11 cellular contexts compared by ENCODE assay signal in the genomic region with DNA sequence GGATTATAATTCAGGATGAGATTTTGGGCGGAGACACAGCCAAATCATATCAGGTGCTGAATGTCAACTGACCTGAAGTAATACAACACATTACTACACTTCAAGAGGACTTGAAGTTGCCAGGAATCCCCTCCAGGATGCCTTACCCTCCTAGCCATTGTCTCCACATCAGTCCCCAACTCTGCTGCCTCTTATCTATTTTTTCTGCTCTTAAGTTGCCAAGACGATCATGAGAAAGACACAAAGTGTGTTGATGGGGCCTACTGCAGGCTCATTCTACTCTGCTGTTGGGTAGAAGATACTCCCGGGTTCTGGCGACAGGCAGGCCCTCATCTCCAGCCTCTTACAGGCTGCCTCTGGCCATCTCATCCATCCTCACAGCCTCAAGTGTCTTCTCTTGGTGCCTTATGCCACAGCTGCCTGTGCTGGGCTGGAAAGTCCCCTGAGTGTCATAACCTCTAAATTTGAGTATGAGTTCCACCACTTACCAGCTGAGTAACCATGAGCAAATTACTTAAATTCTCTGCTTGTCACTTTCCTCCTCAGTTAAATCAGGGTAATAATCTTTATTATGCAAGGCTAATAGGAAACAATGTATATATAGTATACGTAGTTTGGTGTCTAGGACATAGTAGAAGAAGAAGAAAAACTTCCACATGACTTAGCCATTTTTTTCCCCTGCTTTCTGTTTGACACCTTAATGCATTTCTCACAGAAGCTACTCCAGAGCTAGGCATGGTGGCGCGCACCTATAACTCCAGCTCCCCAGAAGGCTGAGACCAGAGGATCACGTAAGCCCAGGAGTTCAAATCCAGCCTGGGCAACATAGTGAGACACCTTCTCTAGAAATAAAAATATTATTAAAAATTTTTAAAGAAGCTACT.
DNase-seq lines count a peak whose midpoint lies in the region; ATAC-seq and TF ChIP-seq lines count a peak whose summit lies in the region.
"Had no signal": no experiment of that assay in that cellular context is flagged by ENCODE, and none has a peak within 500 bp of the region (broad histone marks: within the 10 kb centered on the region; RNA-seq: fewer than 3 reads in every experiment).

No MANE protein-coding gene starts in this region.

- no peak for TF ChIP-seq EP300 in sigmoid colon (IDR thresholded peaks at IDR 0.05)

- 79 to 81% methylated on average over 8 of the region's 8 CpGs for WGBS in sigmoid colon, 2 donors

- no peaks in the 10 kb centered on the region for H3K36me3 ChIP-seq in MM.1S (replicated peaks; ENCODE audit: insufficient read depth, low read length)
- H3K36me3 ChIP-seq in sigmoid colon: no peaks in the 10 kb centered on the region

- H3K9me3 ChIP-seq in MM.1S (replicated peaks; ENCODE audit: insufficient read depth, low read length): no peaks in the 10 kb centered on the region
- H3K9me3 ChIP-seq in sigmoid colon: no peaks in the 10 kb centered on the region

- intact Hi-C loops in sigmoid colon (cut with DNase I): no loop called here

- no peaks in the 10 kb centered on the region for H4K20me1 ChIP-seq in MM.1S (ENCODE audit: insufficient read depth, low read length)

- H3K4me3 Mint-ChIP-seq in mesothelial cell of epicardium: no peak overlapping the region
- H3K4me3 Mint-ChIP-seq: nephron progenitor cell had no signal

- ATAC-seq in HG02642 (IDR thresholded peaks at IDR 0.05; ENCODE audit: poor library complexity, unreplicated experiment): peak; percentile 100

- H3K27me3 Mint-ChIP-seq in mesothelial cell of epicardium (ENCODE audit: low read depth): no peaks in the 10 kb centered on the region

- no peaks in the 10 kb centered on the region for H3K27me3 ChIP-seq in MM.1S (replicated peaks; ENCODE audit: insufficient read depth, low read length)
- no peaks in the 10 kb centered on the region for H3K27me3 ChIP-seq in sigmoid colon

- H3K9ac ChIP-seq in MM.1S (ENCODE audit: low read length): no peak overlapping the region

- H3K4me1 Mint-ChIP-seq in mesothelial cell of epicardium: peaks cover 52% of the 10 kb centered on the region
- H3K4me1 Mint-ChIP-seq: nephron progenitor cell had no signal

- no peaks in the 10 kb centered on the region for H3K36me3 Mint-ChIP-seq in mesothelial cell of epicardium

- TF ChIP-seq POLR2A in sigmoid colon (IDR thresholded peaks at IDR 0.05): no peak

- no peaks in the 10 kb centered on the region for H3K9me3 Mint-ChIP-seq in mesothelial cell of epicardium
- H3K9me3 Mint-ChIP-seq: nephron progenitor cell had no signal

- H3K27ac Mint-ChIP-seq in mesothelial cell of epicardium: no peak overlapping the region
- H3K27ac Mint-ChIP-seq: nephron progenitor cell had no signal

- H2AFZ ChIP-seq in MM.1S (ENCODE audit: low read length): no peak overlapping the region

- H3K4me1 ChIP-seq in MM.1S (ENCODE audit: low read length): no peaks in the 10 kb centered on the region
- no peaks in the 10 kb centered on the region for H3K4me1 ChIP-seq in sigmoid colon

- peak in 2 of 3 donors; percentile 1 for DNase-seq in stimulated activated CD4-positive, alpha-beta T cell treated with anti-CD3 and anti-CD28 coated beads, Interleukin-12 subunit alpha, Interleukin-12 subunit beta, amount 100 ng/mL, for 48 hours (ENCODE audit: low read depth in 2 of 3, low spot score in 1 of 3)
- DNase-seq in stimulated activated CD4-positive, alpha-beta T cell treated with anti-CD3 and anti-CD28 coated beads, Interleukin-2, amount 100 ng/mL, for 48 hours: no peak
- DNase-seq in MM.1S (peak; percentile 51), NOMO-1 treated with dmso at 0.1 percent for 144 hours (lab: John Stamatoyannopoulos, UW; ENCODE audit: unreplicated experiment) (no peak), mesothelial cell of epicardium (ENCODE audit: low spot score in 2 of 2, unreplicated experiment in 2 of 2) (no peak), sigmoid colon (no peak), GOT3 (lab: John Stamatoyannopoulos, UW) (no peak)
- DNase-seq: activated effector memory CD4-positive, alpha-beta T cell treated with Interleukin-2 at 50 U/mL for 16 hours; nephron progenitor cell had no signal

- no peaks in the 10 kb centered on the region for H3K79me2 ChIP-seq in MM.1S (ENCODE audit: low read length)

- H3K27ac ChIP-seq in MM.1S (ENCODE audit: low read length): no peak overlapping the region
- H3K27ac ChIP-seq in sigmoid colon: no peak overlapping the region
- H3K27ac ChIP-seq: C4-2B had no signal

- H3K4me2 ChIP-seq in MM.1S (ENCODE audit: low read depth, low read length): no peak overlapping the region

- H3K4me3 ChIP-seq in MM.1S (ENCODE audit: low read length) (no peak overlapping the region), sigmoid colon (no peak overlapping the region)

- TF ChIP-seq CTCF in MM.1S (IDR thresholded peaks at IDR 0.05; ENCODE audit: low read length) (no peak), mesothelial cell of epicardium (IDR thresholded peaks at IDR 0.05; ENCODE audit: unreplicated experiment) (no peak), sigmoid colon (IDR thresholded peaks at IDR 0.05) (no peak)

- no peaks in the 10 kb centered on the region for H3K9me2 ChIP-seq in MM.1S (replicated peaks; ENCODE audit: insufficient read depth, low read length)

- no peaks in the 10 kb centered on the region for H3F3A ChIP-seq in MM.1S (ENCODE audit: insufficient read depth, low read length)

Comparison
In these comparisons a context has a peak if more than half of its experiments do, and no peak if none do; other contexts are left out.
1. DNase-seq: peak in stimulated activated CD4-positive, alpha-beta T cell treated with anti-CD3 and anti-CD28 coated beads, Interleukin-12 subunit alpha, Interleukin-12 subunit beta, amount 100 ng/mL, for 48 hours (2 of 3) and MM.1S (single experiment); none in stimulated activated CD4-positive, alpha-beta T cell treated with anti-CD3 and anti-CD28 coated beads, Interleukin-2, amount 100 ng/mL, for 48 hours (0 of 2), NOMO-1 treated with dmso at 0.1 percent for 144 hours (single experiment), mesothelial cell of epicardium (0 of 2), sigmoid colon (single experiment) and GOT3 (single experiment).